18 cellular contexts compared by ENCODE assay signal in the genomic region with DNA sequence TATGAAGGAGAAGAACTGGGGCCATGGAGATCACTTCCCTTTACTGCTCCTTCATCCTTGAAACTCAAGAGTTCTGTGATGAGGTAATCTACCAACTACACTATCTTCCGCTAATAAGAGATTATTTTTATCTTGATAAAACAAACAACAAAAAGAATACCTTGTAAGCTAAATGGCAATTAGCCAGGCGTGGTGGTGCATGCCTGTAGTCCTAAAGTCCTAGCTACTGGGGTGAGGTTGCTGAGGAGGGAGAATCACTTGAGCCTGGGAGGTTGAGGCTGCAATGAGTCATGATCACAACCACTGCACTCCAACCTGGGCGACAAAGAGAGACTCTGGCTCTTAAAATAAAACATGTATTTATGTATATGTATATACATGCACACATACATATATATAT.
"Had no signal": no experiment of that assay in that cellular context is flagged by ENCODE, and none has a peak within 500 bp of the region (broad histone marks: within the 10 kb centered on the region; RNA-seq: fewer than 3 reads in every experiment).

No MANE protein-coding gene starts in this region.

- DNase-seq: cortex of kidney; effector memory CD4-positive, alpha-beta T cell; kidney glomerular epithelial cell; mammary epithelial cell; mucosa of descending colon; natural killer cell; posterior cingulate gyrus; stimulated activated CD4-positive, alpha-beta T cell treated with anti-CD3 and anti-CD28 coated beads, Interleukin-2, amount 100 ng/mL, for 48 hours; stimulated activated naive CD4-positive, alpha-beta T cell treated with Interleukin-2 at 50 U/mL for 16 hours had no signal

- ATAC-seq: left lobe of liver, mucosa of descending colon, natural killer cell had no signal

- H3K4me2 ChIP-seq: smooth muscle cell had no signal

- H3K4me1 ChIP-seq: esophagus muscularis mucosa, right atrium auricular region, suprapubic skin, thyroid gland had no signal

- H3K27me3 ChIP-seq: esophagus muscularis mucosa, right atrium auricular region, suprapubic skin, thyroid gland had no signal

- H3K27ac ChIP-seq: epithelial cell of prostate, esophagus muscularis mucosa, right atrium auricular region, suprapubic skin, thyroid gland had no signal

- H3K36me3 ChIP-seq: right atrium auricular region, thyroid gland had no signal

- FAIRE-seq: endometrium, urothelium cell line had no signal

- H3K4me3 ChIP-seq: esophagus muscularis mucosa, mucosa of descending colon, right atrium auricular region, smooth muscle cell, suprapubic skin, thyroid gland had no signal
